In the genomic region with DNA sequence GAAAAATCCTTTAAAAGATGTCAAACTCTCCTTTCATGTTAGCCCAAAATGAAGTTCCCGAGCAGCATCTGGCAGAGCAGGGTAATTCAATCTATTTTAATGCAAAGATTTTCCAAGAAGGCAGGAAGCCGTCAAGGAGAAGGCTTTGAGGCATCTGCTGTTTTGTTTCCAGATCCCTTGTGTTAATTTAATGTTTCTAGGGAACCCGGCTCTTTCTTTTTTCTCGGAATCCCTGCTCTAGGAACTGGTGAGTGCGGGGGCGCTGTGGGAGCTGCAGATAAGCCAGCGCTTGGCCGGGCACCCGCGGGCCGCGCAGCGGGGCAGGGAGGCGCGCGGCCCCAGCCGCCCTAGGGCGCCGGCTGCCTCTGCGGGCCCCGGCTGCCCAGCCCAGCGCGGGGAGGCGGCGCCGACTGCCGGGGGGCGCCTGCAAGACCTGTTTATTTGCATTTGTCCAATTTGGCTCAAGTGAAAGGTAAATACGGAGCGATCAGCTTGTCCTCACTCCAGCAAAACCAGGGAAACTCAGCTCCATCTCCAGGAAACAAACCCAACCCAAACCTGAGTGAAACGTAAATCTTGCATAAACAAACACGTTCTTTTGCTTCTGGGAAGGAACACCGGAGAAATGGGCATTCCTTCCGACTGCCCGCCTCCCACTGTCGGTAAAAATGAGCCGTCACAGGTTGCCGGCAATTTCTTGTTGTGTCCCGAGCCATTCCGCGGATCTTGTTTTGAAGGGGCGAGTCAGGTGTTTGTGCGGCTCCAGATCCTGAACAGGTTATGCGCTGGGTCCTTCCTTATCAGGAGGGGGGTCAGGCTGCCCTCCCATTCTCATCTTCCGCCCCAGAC, we compare ENCODE assay signal across 8 cellular contexts.
DNase-seq lines count a peak whose midpoint lies in the region; ATAC-seq and TF ChIP-seq lines count a peak whose summit lies in the region.

No MANE protein-coding gene starts in this region.

- TF ChIP-seq CTCF in epithelial cell of esophagus (IDR thresholded peaks at IDR 0.05; ENCODE audit: insufficient read depth, low read depth, low read length, missing control alignments) (no peak), mesothelial cell of epicardium (IDR thresholded peaks at IDR 0.05; ENCODE audit: unreplicated experiment) (no peak)

- no peaks in the 10 kb centered on the region for H3K36me3 Mint-ChIP-seq in mesothelial cell of epicardium

- H3K4me3 Mint-ChIP-seq in mesothelial cell of epicardium, result peak overlapping the region; percentile 81

- peak overlapping the region; percentile 95 for H3K27ac Mint-ChIP-seq in mesothelial cell of epicardium

- H3K27me3 Mint-ChIP-seq in mesothelial cell of epicardium (ENCODE audit: low read depth), result no peaks in the 10 kb centered on the region

- H3K4me3 ChIP-seq in epithelial cell of esophagus (ENCODE audit: low read length), result peak overlapping the region; percentile 65

- peak; percentile 49 for DNase-seq in AML-193 (lab: John Stamatoyannopoulos, UW)
- DNase-seq in NCI-H748 (lab: John Stamatoyannopoulos, UW; ENCODE audit: unreplicated experiment), result peak; percentile 80
- peak; percentile 33 for DNase-seq in activated T-cell treated with anti-CD3 and anti-CD28 coated beads for 1 hour (ENCODE audit: low read depth)
- DNase-seq in epithelial cell of esophagus (ENCODE audit: low read depth), result peak; percentile 65
- peak; percentile 40 to 73 for DNase-seq in mesothelial cell of epicardium (ENCODE audit: low spot score in 2 of 2, unreplicated experiment in 2 of 2)
- DNase-seq in stimulated activated CD8-positive, alpha-beta memory T cell treated with anti-CD3 and anti-CD28 coated beads, Interleukin-15, amount 100 ng/mL, for 4 hours (ENCODE audit: low read depth in 2 of 2), result peak; percentile 29 to 31

- peak; percentile 88 for ATAC-seq in GM19025 (IDR thresholded peaks at IDR 0.05; ENCODE audit: low read depth, unreplicated experiment)
- peak; percentile 90 for ATAC-seq in HG03354 (IDR thresholded peaks at IDR 0.05; ENCODE audit: poor library complexity, severe bottlenecking, unreplicated experiment)

- H3K9me3 Mint-ChIP-seq in mesothelial cell of epicardium, result no peaks in the 10 kb centered on the region

- H3K4me1 Mint-ChIP-seq in mesothelial cell of epicardium, result peaks cover 21% of the 10 kb centered on the region

Comparison
In these comparisons a context has a peak if more than half of its experiments do, and no peak if none do; other contexts are left out.
1. Peak in every context shown above with its lines: DNase-seq, ATAC-seq and H3K4me3 ChIP-seq.
2. DNase-seq: peak in every context shown above with its lines; median percentile 80 in NCI-H748; 65 in epithelial cell of esophagus; 56 in mesothelial cell of epicardium; 49 in AML-193; 33 in activated T-cell treated with anti-CD3 and anti-CD28 coated beads for 1 hour; 30 in stimulated activated CD8-positive, alpha-beta memory T cell treated with anti-CD3 and anti-CD28 coated beads, Interleukin-15, amount 100 ng/mL, for 4 hours.